In the genomic region with DNA sequence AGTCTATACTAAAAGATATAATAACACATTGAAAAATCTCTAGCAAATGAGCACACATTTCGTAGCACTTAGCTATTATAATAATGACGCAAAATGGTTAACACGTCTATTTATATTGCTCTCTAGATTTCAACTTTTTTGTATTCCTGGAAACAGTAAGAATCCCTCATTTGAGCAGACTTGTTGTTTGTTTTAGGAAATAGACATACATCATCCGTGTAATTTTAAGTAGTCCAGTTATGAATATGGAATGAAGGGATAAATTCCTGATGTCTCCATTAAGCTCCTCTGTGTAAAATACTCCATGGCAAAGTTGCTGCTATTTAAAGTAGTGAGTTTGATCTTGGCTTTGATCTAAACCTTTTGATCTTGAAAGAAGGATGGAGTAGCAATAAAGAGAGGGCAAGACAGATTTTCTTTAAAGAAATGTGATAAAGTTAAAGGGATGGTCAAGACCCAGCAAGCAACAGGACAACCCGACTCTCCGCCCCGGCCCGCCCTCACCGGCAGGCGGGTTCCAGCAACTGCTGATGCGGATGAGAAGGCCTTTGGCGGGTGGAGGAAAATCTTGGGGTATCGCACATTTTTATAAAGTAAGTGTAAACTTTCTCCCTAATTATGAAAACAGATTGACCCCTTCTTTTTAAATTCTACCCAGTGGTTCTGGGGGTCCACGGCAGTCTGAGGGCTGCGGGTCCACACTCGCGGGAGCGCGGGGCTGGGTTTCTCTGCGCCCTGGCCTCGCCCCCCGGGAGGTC, we compare ENCODE assay signal across 1 cellular context.
TF ChIP-seq lines count a peak whose summit lies in the region.

No MANE protein-coding gene starts in this region.

TF ChIP-seq in SK-N-SH treated with all-trans-retinoic acid at 6 μM for 48 hours, 23 proteins besides CTCF, POLR2A, EP300 and RAD21 (continued from another document):
- TF ChIP-seq, protein P1, sequence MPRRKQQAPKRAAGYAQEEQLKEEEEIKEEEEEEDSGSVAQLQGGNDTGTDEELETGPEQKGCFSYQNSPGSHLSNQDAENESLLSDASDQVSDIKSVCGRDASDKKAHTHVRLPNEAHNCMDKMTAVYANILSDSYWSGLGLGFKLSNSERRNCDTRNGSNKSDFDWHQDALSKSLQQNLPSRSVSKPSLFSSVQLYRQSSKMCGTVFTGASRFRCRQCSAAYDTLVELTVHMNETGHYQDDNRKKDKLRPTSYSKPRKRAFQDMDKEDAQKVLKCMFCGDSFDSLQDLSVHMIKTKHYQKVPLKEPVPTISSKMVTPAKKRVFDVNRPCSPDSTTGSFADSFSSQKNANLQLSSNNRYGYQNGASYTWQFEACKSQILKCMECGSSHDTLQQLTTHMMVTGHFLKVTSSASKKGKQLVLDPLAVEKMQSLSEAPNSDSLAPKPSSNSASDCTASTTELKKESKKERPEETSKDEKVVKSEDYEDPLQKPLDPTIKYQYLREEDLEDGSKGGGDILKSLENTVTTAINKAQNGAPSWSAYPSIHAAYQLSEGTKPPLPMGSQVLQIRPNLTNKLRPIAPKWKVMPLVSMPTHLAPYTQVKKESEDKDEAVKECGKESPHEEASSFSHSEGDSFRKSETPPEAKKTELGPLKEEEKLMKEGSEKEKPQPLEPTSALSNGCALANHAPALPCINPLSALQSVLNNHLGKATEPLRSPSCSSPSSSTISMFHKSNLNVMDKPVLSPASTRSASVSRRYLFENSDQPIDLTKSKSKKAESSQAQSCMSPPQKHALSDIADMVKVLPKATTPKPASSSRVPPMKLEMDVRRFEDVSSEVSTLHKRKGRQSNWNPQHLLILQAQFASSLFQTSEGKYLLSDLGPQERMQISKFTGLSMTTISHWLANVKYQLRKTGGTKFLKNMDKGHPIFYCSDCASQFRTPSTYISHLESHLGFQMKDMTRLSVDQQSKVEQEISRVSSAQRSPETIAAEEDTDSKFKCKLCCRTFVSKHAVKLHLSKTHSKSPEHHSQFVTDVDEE (CRISPR knock-in tag; IDR thresholded peaks at IDR 0.05) = 0 out of 2 replicates have a peak, but pooled peaks have one; percentile 46
- TF ChIP-seq, protein P2, sequence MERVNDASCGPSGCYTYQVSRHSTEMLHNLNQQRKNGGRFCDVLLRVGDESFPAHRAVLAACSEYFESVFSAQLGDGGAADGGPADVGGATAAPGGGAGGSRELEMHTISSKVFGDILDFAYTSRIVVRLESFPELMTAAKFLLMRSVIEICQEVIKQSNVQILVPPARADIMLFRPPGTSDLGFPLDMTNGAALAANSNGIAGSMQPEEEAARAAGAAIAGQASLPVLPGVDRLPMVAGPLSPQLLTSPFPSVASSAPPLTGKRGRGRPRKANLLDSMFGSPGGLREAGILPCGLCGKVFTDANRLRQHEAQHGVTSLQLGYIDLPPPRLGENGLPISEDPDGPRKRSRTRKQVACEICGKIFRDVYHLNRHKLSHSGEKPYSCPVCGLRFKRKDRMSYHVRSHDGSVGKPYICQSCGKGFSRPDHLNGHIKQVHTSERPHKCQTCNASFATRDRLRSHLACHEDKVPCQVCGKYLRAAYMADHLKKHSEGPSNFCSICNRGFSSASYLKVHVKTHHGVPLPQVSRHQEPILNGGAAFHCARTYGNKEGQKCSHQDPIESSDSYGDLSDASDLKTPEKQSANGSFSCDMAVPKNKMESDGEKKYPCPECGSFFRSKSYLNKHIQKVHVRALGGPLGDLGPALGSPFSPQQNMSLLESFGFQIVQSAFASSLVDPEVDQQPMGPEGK (CRISPR knock-in tag; IDR thresholded peaks at IDR 0.05; ENCODE audit: borderline replicate concordance) = 0 out of 2 replicates have a peak, but pooled peaks have one; percentile 20
- TF ChIP-seq ISL1 (CRISPR knock-in tag; IDR thresholded peaks at IDR 0.05) = peak; percentile 47; the same call in 1 of the 2 replicates
